15 cellular contexts compared by ENCODE assay signal in genomic region chr5:137933491-137933911, GRCh38. TPM values are rescaled to one million over a fixed set of nuclear protein-coding genes. Genes with fewer than 3 reads are reported as not detected.
DNase-seq lines count a peak whose midpoint lies in the region; ATAC-seq and TF ChIP-seq lines count a peak whose summit lies in the region.
"Had no signal": no experiment of that assay in that cellular context is flagged by ENCODE, and none has a peak within 500 bp of the region (broad histone marks: within the 10 kb centered on the region; RNA-seq: fewer than 3 reads in every experiment).

No MANE protein-coding gene starts in this region.

- no peak for DNase-seq in Right ventricle myocardium inferior (ENCODE audit: missing footprints)
- no peak for DNase-seq in right atrium auricular region (ENCODE audit: low spot score)
- DNase-seq in left ventricle myocardium inferior = no peak
- no peak for DNase-seq in tibial artery
- DNase-seq in NCI-H345 treated with DMSO at 0.1 percent for 48 hours (lab: John Stamatoyannopoulos, UW; ENCODE audit: unreplicated experiment) = no peak
- DNase-seq in DMS53 treated with DMSO at 0.1 percent for 48 hours (lab: John Stamatoyannopoulos, UW; ENCODE audit: unreplicated experiment) = no peak
- DNase-seq: activated CD8-positive, alpha-beta memory T cell treated with anti-CD3 and anti-CD28 coated beads, Interleukin-2, amount 10 ng/mL, durations not matched to agents 7 days and 5 days; adrenal gland; NCI-H2227 treated with DMSO at 0.1 percent for 48 hours; upper lobe of right lung had no signal

- H3K27me3 ChIP-seq in right atrium auricular region (no peaks in the 10 kb centered on the region), left ventricle myocardium inferior (ENCODE audit: low read depth) (no peaks in the 10 kb centered on the region), tibial artery (no peaks in the 10 kb centered on the region)
- H3K27me3 ChIP-seq: adrenal gland, upper lobe of right lung had no signal

- intact Hi-C loops in Right ventricle myocardium inferior (cut with DNase I) = no loop called here
- intact Hi-C loops in left ventricle myocardium inferior (cut with micrococcal nuclease) = no loop called here
- intact Hi-C loops in tibial artery (cut with DNase I; ENCODE audit: low total_unique reads) = no loop called here

- ATAC-seq in Right ventricle myocardium inferior (peak; percentile 29), GM19397 (IDR thresholded peaks at IDR 0.05; ENCODE audit: unreplicated experiment) (no peak)
- ATAC-seq: activated CD8-positive, alpha-beta memory T cell treated with anti-CD3 and anti-CD28 coated beads, Interleukin-2, amount 10 ng/mL, durations not matched to agents 7 days and 5 days; upper lobe of right lung had no signal

- H3K36me3 ChIP-seq in right atrium auricular region = peaks cover 26% of the 10 kb centered on the region
- peaks cover 30% of the 10 kb centered on the region for H3K36me3 ChIP-seq in left ventricle myocardium inferior
- peaks cover 6 to 29% (median 13%) of the 10 kb centered on the region in 3 donors for H3K36me3 ChIP-seq in tibial artery

- peak overlapping the region in 1 of 2 donors; percentile 15 for H3K27ac ChIP-seq in right atrium auricular region
- H3K27ac ChIP-seq in angular gyrus (ENCODE audit: low read depth, low read length) = peak overlapping the region; percentile 32
- H3K27ac ChIP-seq in left ventricle myocardium inferior (replicated peaks) = peak overlapping the region; percentile 61
- H3K27ac ChIP-seq in tibial artery = peak overlapping the region; percentile 9 to 30
- H3K27ac ChIP-seq: adrenal gland, skin epidermis, upper lobe of right lung had no signal

- H3K4me3 ChIP-seq in right atrium auricular region (no peak overlapping the region), left ventricle myocardium inferior (no peak overlapping the region), tibial artery (no peak overlapping the region)
- H3K4me3 ChIP-seq: adrenal gland, skin epidermis, upper lobe of right lung had no signal

- peaks cover 0 to 19% of the 10 kb centered on the region in 2 donors for H3K4me1 ChIP-seq in right atrium auricular region
- peaks cover 30% of the 10 kb centered on the region for H3K4me1 ChIP-seq in left ventricle myocardium inferior
- H3K4me1 ChIP-seq in tibial artery = peaks cover 0 to 17% (median 6%) of the 10 kb centered on the region in 4 donors
- H3K4me1 ChIP-seq: upper lobe of right lung had no signal

- TF ChIP-seq CTCF in right atrium auricular region (IDR thresholded peaks at IDR 0.05) (no peak), left ventricle myocardium inferior (IDR thresholded peaks at IDR 0.05; ENCODE audit: borderline replicate concordance) (no peak), tibial artery (IDR thresholded peaks at IDR 0.05) (no peak)

- H3K9me3 ChIP-seq in right atrium auricular region (no peaks in the 10 kb centered on the region), left ventricle myocardium inferior (replicated peaks) (no peaks in the 10 kb centered on the region), tibial artery (no peaks in the 10 kb centered on the region)
- H3K9me3 ChIP-seq: adrenal gland, upper lobe of right lung had no signal

RNA-seq across cellular contexts. Expression of gene PKD2L2, which starts 44.2 kb away (rescaled TPM):
- 0.81 TPM for total RNA-seq in Right ventricle myocardium inferior
- not detected for total RNA-seq in right atrium auricular region
- 0.16 TPM for total RNA-seq in left ventricle myocardium inferior
- total RNA-seq: Daoy, RPMI7951, upper lobe of right lung had no signal
